Comparison of ENCODE assay signal across 1 cellular context in genomic region chr6:157974967-157975366, GRCh38.
TF ChIP-seq lines count a peak whose summit lies in the region.

No MANE protein-coding gene starts in this region.

TF ChIP-seq in HepG2, 621 proteins besides CTCF, POLR2A, EP300 and RAD21 (continued from another document and continues in another):
- TF ChIP-seq GPBP1L1 (CRISPR knock-in tag; IDR thresholded peaks at IDR 0.05) (no peak), THAP11 (CRISPR knock-in tag; IDR thresholded peaks at IDR 0.05) (no peak), BHLHE40 (IDR thresholded peaks at IDR 0.05; ENCODE audit: low read length) (no peak; the same call in 1 of the 2 replicates), SATB2 (CRISPR knock-in tag; IDR thresholded peaks at IDR 0.05) (no peak), MTF1 (CRISPR knock-in tag; IDR thresholded peaks at IDR 0.05) (no peak), ARID2 (CRISPR knock-in tag; IDR thresholded peaks at IDR 0.05; ENCODE audit: borderline replicate concordance) (no peak), MEF2D (CRISPR knock-in tag; IDR thresholded peaks at IDR 0.05) (no peak), ZNF883 (CRISPR knock-in tag; IDR thresholded peaks at IDR 0.05; ENCODE audit: not compliant biosample characterization) (no peak), HMGA1 (CRISPR knock-in tag; conservative IDR thresholded peaks at IDR 0.05) (no peak), TCF7 (IDR thresholded peaks at IDR 0.05; ENCODE audit: low read depth) (peak; percentile 27; the same call in 1 of the 2 replicates), FOSL2 (CRISPR knock-in tag; IDR thresholded peaks at IDR 0.05) (peak; percentile 31), HDAC6 (IDR thresholded peaks at IDR 0.05; ENCODE audit: low read depth, low read length) (no peak), ZNF3 (CRISPR knock-in tag; IDR thresholded peaks at IDR 0.05) (peak; percentile 84), ZMAT3 (CRISPR knock-in tag; conservative IDR thresholded peaks at IDR 0.05) (no peak), CEBPG (CRISPR knock-in tag; IDR thresholded peaks at IDR 0.05) (peak; percentile 39; the same call in 1 of the 2 replicates), ZKSCAN8 (CRISPR knock-in tag; IDR thresholded peaks at IDR 0.05; ENCODE audit: borderline replicate concordance) (no peak), ZNF230 (CRISPR knock-in tag; IDR thresholded peaks at IDR 0.05) (no peak), DDIT3 (CRISPR knock-in tag; IDR thresholded peaks at IDR 0.05) (no peak), SOX6 (IDR thresholded peaks at IDR 0.05) (no peak), SOX6 (CRISPR knock-in tag; IDR thresholded peaks at IDR 0.05) (peak; percentile 98), NFYB (CRISPR knock-in tag; IDR thresholded peaks at IDR 0.05) (no peak), RFX5 (IDR thresholded peaks at IDR 0.05; ENCODE audit: low read depth, low read length) (no peak), ZNF24 (IDR thresholded peaks at IDR 0.05) (no peak), HOXA9 (CRISPR knock-in tag; IDR thresholded peaks at IDR 0.05; ENCODE audit: borderline replicate concordance) (no peak), CENPT (CRISPR knock-in tag; IDR thresholded peaks at IDR 0.05; ENCODE audit: low read depth) (no peak), CHD4 (IDR thresholded peaks at IDR 0.05; ENCODE audit: borderline replicate concordance, low read length) (no peak), FOXA1 (IDR thresholded peaks at IDR 0.05) (no peak), FOXA1 (CRISPR knock-in tag; IDR thresholded peaks at IDR 0.05) (peak; percentile 13), NFAT5 (CRISPR knock-in tag; IDR thresholded peaks at IDR 0.05) (no peak), FOXP4 (CRISPR knock-in tag; IDR thresholded peaks at IDR 0.05) (no peak), HOXA7 (CRISPR knock-in tag; IDR thresholded peaks at IDR 0.05) (no peak), ZBTB40 (IDR thresholded peaks at IDR 0.05) (no peak), ZBTB40 (CRISPR knock-in tag; IDR thresholded peaks at IDR 0.05) (no peak), FOXA3 (CRISPR knock-in tag; IDR thresholded peaks at IDR 0.05) (peak; percentile 66), ZNF850 (CRISPR knock-in tag; conservative IDR thresholded peaks at IDR 0.05) (no peak)
- TF ChIP-seq, protein P1, sequence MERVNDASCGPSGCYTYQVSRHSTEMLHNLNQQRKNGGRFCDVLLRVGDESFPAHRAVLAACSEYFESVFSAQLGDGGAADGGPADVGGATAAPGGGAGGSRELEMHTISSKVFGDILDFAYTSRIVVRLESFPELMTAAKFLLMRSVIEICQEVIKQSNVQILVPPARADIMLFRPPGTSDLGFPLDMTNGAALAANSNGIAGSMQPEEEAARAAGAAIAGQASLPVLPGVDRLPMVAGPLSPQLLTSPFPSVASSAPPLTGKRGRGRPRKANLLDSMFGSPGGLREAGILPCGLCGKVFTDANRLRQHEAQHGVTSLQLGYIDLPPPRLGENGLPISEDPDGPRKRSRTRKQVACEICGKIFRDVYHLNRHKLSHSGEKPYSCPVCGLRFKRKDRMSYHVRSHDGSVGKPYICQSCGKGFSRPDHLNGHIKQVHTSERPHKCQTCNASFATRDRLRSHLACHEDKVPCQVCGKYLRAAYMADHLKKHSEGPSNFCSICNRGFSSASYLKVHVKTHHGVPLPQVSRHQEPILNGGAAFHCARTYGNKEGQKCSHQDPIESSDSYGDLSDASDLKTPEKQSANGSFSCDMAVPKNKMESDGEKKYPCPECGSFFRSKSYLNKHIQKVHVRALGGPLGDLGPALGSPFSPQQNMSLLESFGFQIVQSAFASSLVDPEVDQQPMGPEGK (CRISPR knock-in tag; IDR thresholded peaks at IDR 0.05): no peak
- TF ChIP-seq, protein P2, sequence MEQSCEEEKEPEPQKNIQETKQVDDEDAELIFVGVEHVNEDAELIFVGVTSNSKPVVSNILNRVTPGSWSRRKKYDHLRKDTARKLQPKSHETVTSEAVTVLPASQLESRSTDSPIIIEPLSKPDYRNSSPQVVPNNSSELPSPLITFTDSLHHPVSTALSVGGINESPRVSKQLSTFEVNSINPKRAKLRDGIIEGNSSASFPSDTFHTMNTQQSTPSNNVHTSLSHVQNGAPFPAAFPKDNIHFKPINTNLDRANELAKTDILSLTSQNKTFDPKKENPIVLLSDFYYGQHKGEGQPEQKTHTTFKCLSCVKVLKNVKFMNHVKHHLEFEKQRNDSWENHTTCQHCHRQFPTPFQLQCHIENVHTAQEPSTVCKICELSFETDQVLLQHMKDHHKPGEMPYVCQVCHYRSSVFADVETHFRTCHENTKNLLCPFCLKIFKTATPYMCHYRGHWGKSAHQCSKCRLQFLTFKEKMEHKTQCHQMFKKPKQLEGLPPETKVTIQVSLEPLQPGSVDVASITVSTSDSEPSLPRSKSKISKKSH (CRISPR knock-in tag; IDR thresholded peaks at IDR 0.05; ENCODE audit: borderline replicate concordance): no peak
